In genomic region chr11:65833297-65834030, GRCh38 we compare ENCODE assay signal across 8 cellular contexts. TPM values are rescaled to one million over a fixed set of nuclear protein-coding genes. Genes with fewer than 3 reads are reported as not detected.
A peak's percentile ranks its signal among the peaks of the same experiment; 100 is the strongest.
DNase-seq lines count a peak whose midpoint lies in the region; ATAC-seq and TF ChIP-seq lines count a peak whose summit lies in the region.

Gene SNX32 (plus strand): TSS chr11:65833963. CDS start chr11:65834066, 103 bp downstream.

- H3K36me3 Mint-ChIP-seq in activated CD4-positive, alpha-beta T cell treated with anti-CD3 and anti-CD28 coated beads for 36 hours (ENCODE audit: low read depth), result no peaks in the 10 kb centered on the region

- no peak within 1 kb of the TSS for H3K27ac Mint-ChIP-seq in activated CD4-positive, alpha-beta T cell treated with anti-CD3 and anti-CD28 coated beads for 36 hours

- peaks cover 22% of the 10 kb centered on the region for H3K4me1 Mint-ChIP-seq in activated CD4-positive, alpha-beta T cell treated with anti-CD3 and anti-CD28 coated beads for 36 hours

- intact Hi-C loops in activated CD4-positive, alpha-beta T cell treated with anti-CD3 and anti-CD28 coated beads for 36 hours (cut with DNase I, micrococcal nuclease), result loop anchor here (1.0 kb wide), 9 partner anchors 15 to 218 kb away; partner anchors contain the start of genes AP5B1 (in 1 of the 2), BANF1 (in 1 of the 2), CFL1 (in 1 of the 2) and EIF1AD (in 1 of the 2)

- TF ChIP-seq POLR2A in GM18505 (IDR thresholded peaks at IDR 0.05; ENCODE audit: borderline replicate concordance, extremely low read depth, insufficient read depth, insufficient read length), result no peak

- no peaks in the 10 kb centered on the region for H3K27me3 Mint-ChIP-seq in activated CD4-positive, alpha-beta T cell treated with anti-CD3 and anti-CD28 coated beads for 36 hours

- H3K9me3 Mint-ChIP-seq in activated CD4-positive, alpha-beta T cell treated with anti-CD3 and anti-CD28 coated beads for 36 hours (ENCODE audit: low read depth), result no peaks in the 10 kb centered on the region

- no peak within 1 kb of the TSS for H3K4me3 Mint-ChIP-seq in activated CD4-positive, alpha-beta T cell treated with anti-CD3 and anti-CD28 coated beads for 36 hours

- H3K36me3 ChIP-seq in SJCRH30, result no peaks in the 10 kb centered on the region

- peak; percentile 78 for ATAC-seq in GM18505 (IDR thresholded peaks at IDR 0.05; ENCODE audit: unreplicated experiment)
- peak; percentile 85 for ATAC-seq in HG03039 (IDR thresholded peaks at IDR 0.05; ENCODE audit: unreplicated experiment)
- peak; percentile 99 for ATAC-seq in activated CD4-positive, alpha-beta T cell treated with anti-CD3 and anti-CD28 coated beads for 36 hours

- H3K27me3 ChIP-seq in SJCRH30, result no peaks in the 10 kb centered on the region; the same call in 1 of the 2 replicates

- DNase-seq in NCI-H2171 treated with DMSO at 0.1 percent for 48 hours (lab: John Stamatoyannopoulos, UW), result peak; percentile 93
- peak; percentile 98 for DNase-seq in activated CD4-positive, alpha-beta T cell treated with anti-CD3 and anti-CD28 coated beads for 36 hours
- DNase-seq in dedifferentiated amniotic fluid mesenchymal stem cell (ENCODE audit: extremely low spot score), result peak; percentile 89
- DNase-seq in left kidney (ENCODE audit: low read depth, low spot score), result peak; percentile 98
- DNase-seq in stimulated activated CD4-positive, alpha-beta T cell treated with anti-CD3 and anti-CD28 coated beads, Interleukin-1b, Interleukin-23, amount 100 ng/mL, for 24 hours (ENCODE audit: low read depth in 4 of 4, low spot score in 1 of 4), result peak; percentile 81 to 96 (median 91)
- no peak for DNase-seq in SJCRH30

- H3K27ac ChIP-seq in SJCRH30, result no peak within 1 kb of the TSS

- CTCF ChIA-PET in activated CD4-positive, alpha-beta T cell treated with anti-CD3 and anti-CD28 coated beads for 36 hours (lab: Charles Lee), result interaction anchor here (0.6 to 3.1 kb wide), 11 partner anchors 10 to 212 kb away, joined by 3 to 30 read pairs (median 5); partner anchors contain the start of gene MUS81

- POLR2A ChIA-PET in activated CD4-positive, alpha-beta T cell treated with anti-CD3 and anti-CD28 coated beads for 36 hours (lab: Charles Lee), result interaction anchor here (0.5 to 1.0 kb wide), 5 partner anchors 19 to 784 kb away, joined by 3 read pairs; no protein-coding TSS in a partner anchor

- no peaks in the 10 kb centered on the region; the same call in 1 of the 2 replicates for H3K9me3 ChIP-seq in SJCRH30 (replicated peaks)

- no peaks in the 10 kb centered on the region for H3K4me1 ChIP-seq in SJCRH30

- H3K4me3 ChIP-seq in SJCRH30, result no peak within 1 kb of the TSS

RNA-seq across cellular contexts. Expression of gene SNX32, which starts in this region (rescaled TPM):
- 1 to 10 TPM; 2.9 to 3.0 TPM for total RNA-seq in activated CD4-positive, alpha-beta T cell treated with anti-CD3 and anti-CD28 coated beads for 36 hours
- total RNA-seq in SJCRH30 (2014; rRNA removed; shearing (Covaris generic)), result 0.04 TPM in 1 of 2 replicates, not detected in the other

Comparison
In these comparisons a context has a peak if more than half of its experiments do, and no peak if none do; other contexts are left out.
1. DNase-seq: peak in NCI-H2171 treated with DMSO at 0.1 percent for 48 hours (single experiment), activated CD4-positive, alpha-beta T cell treated with anti-CD3 and anti-CD28 coated beads for 36 hours (single experiment), dedifferentiated amniotic fluid mesenchymal stem cell (single experiment), left kidney (single experiment) and stimulated activated CD4-positive, alpha-beta T cell treated with anti-CD3 and anti-CD28 coated beads, Interleukin-1b, Interleukin-23, amount 100 ng/mL, for 24 hours (4 of 4); none in SJCRH30 (0 of 2).
2. Peak in every context shown above with its lines, with median percentiles within 50 percentile points of each other: ATAC-seq.